ENCODE assay signal across 19 cellular contexts in the genomic region with DNA sequence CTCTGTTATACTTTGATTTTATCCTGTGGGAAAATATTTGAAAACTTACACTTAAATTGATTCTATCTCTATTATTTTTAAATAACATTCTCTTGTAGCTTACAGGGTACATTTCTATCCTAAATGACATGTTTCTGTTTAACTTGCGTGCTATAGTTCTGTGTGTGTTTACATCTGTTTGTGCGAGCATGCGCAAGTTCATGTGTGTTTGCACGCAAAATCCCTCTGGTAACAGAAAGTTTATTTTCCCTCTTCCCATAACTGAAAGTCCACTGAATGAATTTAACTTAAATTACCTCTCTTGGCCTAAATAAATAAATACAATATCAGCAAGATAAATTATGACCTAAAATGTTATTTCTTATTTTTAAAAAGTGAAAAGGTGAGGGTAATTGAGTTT.
A peak's percentile ranks its signal among the peaks of the same experiment; 100 is the strongest.
DNase-seq lines count a peak whose midpoint lies in the region; ATAC-seq and TF ChIP-seq lines count a peak whose summit lies in the region.
"Had no signal": no experiment of that assay in that cellular context is flagged by ENCODE, and none has a peak within 500 bp of the region (broad histone marks: within the 10 kb centered on the region; RNA-seq: fewer than 3 reads in every experiment).

No MANE protein-coding gene starts in this region.

- no peak overlapping the region for H2AFZ ChIP-seq in hepatocyte

- H3K9me3 ChIP-seq in SJSA1 (replicated peaks) (no peaks in the 10 kb centered on the region; the same call in 1 of the 2 replicates), adipocyte (ENCODE audit: control insufficient read depth, low read length) (no peaks in the 10 kb centered on the region), hepatocyte (ENCODE audit: low read depth) (no peaks in the 10 kb centered on the region)
- H3K9me3 ChIP-seq: A549; BLaER1 treated with 17β-estradiol and CSF1 and Interleukin-3, amounts not matched to agents 10 nM and 100 nM; Caco-2 had no signal

- DNase-seq in H4 (ENCODE audit: low spot score) (peak; percentile 81), SJSA1 (ENCODE audit: low read depth in 1 of 2, low spot score in 2 of 2) (peak in 1 of 2 experiments; percentile 72), adipocyte (ENCODE audit: low read depth) (peak; percentile 54), hepatocyte (ENCODE audit: low spot score) (no peak), SIG-M5 treated with dmso at 0.1 percent for 504 hours (lab: John Stamatoyannopoulos, UW; ENCODE audit: unreplicated experiment) (no peak)
- DNase-seq: AML-193; Caco-2; Calu3; CD4-positive, alpha-beta T cell; CD8-positive, alpha-beta T cell; DMS79 treated with DMSO at 0.1 percent for 48 hours; GF-D8 had no signal

- 68% methylated on average over 4 of the region's 4 CpGs for WGBS in hepatocyte (ENCODE audit: low lambda C conversion rate, missing lambda C conversion rate)

- no peak overlapping the region for H3K4me3 ChIP-seq in SJSA1
- no peak overlapping the region for H3K4me3 ChIP-seq in adipocyte (ENCODE audit: low read length)
- no peak overlapping the region for H3K4me3 ChIP-seq in hepatocyte
- H3K4me3 ChIP-seq: A549; BLaER1 treated with 17β-estradiol and CSF1 and Interleukin-3, amounts not matched to agents 10 nM and 100 nM had no signal

- H3K4me2 ChIP-seq in hepatocyte, result no peak overlapping the region
- H3K4me2 ChIP-seq: A549 had no signal

- no peaks in the 10 kb centered on the region for H4K20me1 ChIP-seq in hepatocyte (ENCODE audit: insufficient read depth, poor library complexity, severe bottlenecking)
- H4K20me1 ChIP-seq: BLaER1 treated with 17β-estradiol and CSF1 and Interleukin-3, amounts not matched to agents 10 nM and 100 nM had no signal

- TF ChIP-seq CTCF in hepatocyte (IDR thresholded peaks at IDR 0.05; ENCODE audit: poor library complexity), result no peak

- no peaks in the 10 kb centered on the region for H3K79me2 ChIP-seq in hepatocyte

- ATAC-seq in GM21825 (IDR thresholded peaks at IDR 0.05; ENCODE audit: unreplicated experiment), result no peak
- no peak for ATAC-seq in GM18867 (IDR thresholded peaks at IDR 0.05; ENCODE audit: unreplicated experiment)
- ATAC-seq in HG03025 (IDR thresholded peaks at IDR 0.05; ENCODE audit: low FRiP score, unreplicated experiment), result no peak
- ATAC-seq: A549; CD8-positive, alpha-beta T cell had no signal

- H3K27me3 ChIP-seq in SJSA1 (replicated peaks) (no peaks in the 10 kb centered on the region), adipocyte (replicated peaks; ENCODE audit: control insufficient read depth, insufficient read depth, low read length) (peaks cover 13% of the 10 kb centered on the region), hepatocyte (no peaks in the 10 kb centered on the region)
- H3K27me3 ChIP-seq: BLaER1 treated with 17β-estradiol and CSF1 and Interleukin-3, amounts not matched to agents 10 nM and 100 nM had no signal

- H3K9me2 ChIP-seq in hepatocyte (replicated peaks; ENCODE audit: insufficient read depth), result no peaks in the 10 kb centered on the region

- peaks cover 28% of the 10 kb centered on the region for H3K4me1 ChIP-seq in SJSA1 (replicated peaks)
- H3K4me1 ChIP-seq in adipocyte (ENCODE audit: control insufficient read depth, insufficient read depth, low read length), result no peaks in the 10 kb centered on the region
- no peaks in the 10 kb centered on the region for H3K4me1 ChIP-seq in hepatocyte (ENCODE audit: insufficient read depth)
- H3K4me1 ChIP-seq: A549, Caco-2 had no signal

- peak overlapping the region; percentile 80 for H3K27ac ChIP-seq in SJSA1
- H3K27ac ChIP-seq in hepatocyte, result peak overlapping the region; percentile 13
- H3K27ac ChIP-seq: 22Rv1; A549; BLaER1 treated with 17β-estradiol and CSF1 and Interleukin-3, amounts not matched to agents 10 nM and 100 nM; C4-2B had no signal

- H3K36me3 ChIP-seq in SJSA1 (no peaks in the 10 kb centered on the region), adipocyte (ENCODE audit: control insufficient read depth, insufficient read depth, low read length, severe bottlenecking) (no peaks in the 10 kb centered on the region), hepatocyte (replicated peaks; ENCODE audit: insufficient read depth, low read depth) (no peaks in the 10 kb centered on the region)
- H3K36me3 ChIP-seq: BLaER1 treated with 17β-estradiol and CSF1 and Interleukin-3, amounts not matched to agents 10 nM and 100 nM had no signal

- no peak overlapping the region for H3K9ac ChIP-seq in adipocyte (ENCODE audit: low read length)
- H3K9ac ChIP-seq: BLaER1 treated with 17β-estradiol and CSF1 and Interleukin-3, amounts not matched to agents 10 nM and 100 nM had no signal

Comparison
In these comparisons a context has a peak if more than half of its experiments do, and no peak if none do; other contexts are left out.
1. DNase-seq: peak in H4 (single experiment) and adipocyte (single experiment); none in hepatocyte (single experiment) and SIG-M5 treated with dmso at 0.1 percent for 504 hours (single experiment).